ENCODE assay signal across 26 cellular contexts in genomic region chr1:182965096-182965495, GRCh38. TPM values are rescaled to one million over a fixed set of nuclear protein-coding genes. Genes with fewer than 3 reads are reported as not detected.
"Had no signal": no experiment of that assay in that cellular context is flagged by ENCODE, and none has a peak within 500 bp of the region (broad histone marks: within the 10 kb centered on the region; RNA-seq: fewer than 3 reads in every experiment).

No MANE protein-coding gene starts in this region.

- H3K36me3 ChIP-seq: colonic mucosa, esophagus squamous epithelium, left ventricle myocardium inferior, lower lobe of right lung, ovary, right atrium auricular region, sigmoid colon, stomach, uterus had no signal

- H3K9me3 Mint-ChIP-seq: naive B cell, nephron progenitor cell had no signal

- DNase-seq: colonic mucosa; dermis blood vessel endothelial cell; esophagus squamous epithelium; foreskin fibroblast; head of caudate nucleus; kidney; left cardiac atrium; left ventricle myocardium inferior; lower lobe of right lung; mesenchymal stem cell; midbrain; naive B cell; nephron progenitor cell; ovary; sigmoid colon; stimulated activated CD4-positive, alpha-beta T cell treated with anti-CD3 and anti-CD28 coated beads, Interleukin-12 subunit alpha, Interleukin-12 subunit beta, amount 100 ng/mL, for 4 hours; stimulated activated naive CD4-positive, alpha-beta T cell; stomach; substantia nigra; trophoblast cell; uterus had no signal

- H3K27ac Mint-ChIP-seq: naive B cell, nephron progenitor cell had no signal

- FAIRE-seq: kidney had no signal

- ATAC-seq: left cardiac atrium, lower lobe of right lung had no signal

- H2AFZ ChIP-seq: hepatocyte had no signal

- H3K36me3 Mint-ChIP-seq: naive B cell had no signal

- H3K4me3 Mint-ChIP-seq: naive B cell, nephron progenitor cell had no signal

- H3K4me3 ChIP-seq: colonic mucosa, esophagus squamous epithelium, hepatocyte, left ventricle myocardium inferior, lower lobe of right lung, ovary, right atrium auricular region, sigmoid colon, skin epidermis, stomach, uterus had no signal

- H3K27me3 ChIP-seq: colonic mucosa, esophagus squamous epithelium, hepatocyte, ovary, right atrium auricular region, sigmoid colon, stomach, uterus had no signal

- H3K79me2 ChIP-seq: hepatocyte had no signal

- H3K4me2 ChIP-seq: hepatocyte had no signal

- H3K27ac ChIP-seq: colonic mucosa, esophagus squamous epithelium, hepatocyte, left ventricle myocardium inferior, lower lobe of right lung, ovary, right atrium auricular region, sigmoid colon, skin epidermis, stomach, uterus had no signal

- H3K4me1 ChIP-seq: colonic mucosa, right atrium auricular region, uterus had no signal

- H3K9me3 ChIP-seq: colonic mucosa, esophagus squamous epithelium, left ventricle myocardium inferior, lower lobe of right lung, ovary, right atrium auricular region, sigmoid colon, stomach, uterus had no signal

RNA-seq across cellular contexts. Expression of gene SHCBP1L, which starts 12.1 kb away (rescaled TPM):
- total RNA-seq: colonic mucosa, hepatocyte, kidney, left cardiac atrium, left ventricle myocardium inferior, lower lobe of right lung, ovary, posterior vena cava, right atrium auricular region, sigmoid colon, stomach had no signal
- polyA plus RNA-seq: hepatocyte, ovary, sigmoid colon, stomach, thymus had no signal
